In the genomic region with DNA sequence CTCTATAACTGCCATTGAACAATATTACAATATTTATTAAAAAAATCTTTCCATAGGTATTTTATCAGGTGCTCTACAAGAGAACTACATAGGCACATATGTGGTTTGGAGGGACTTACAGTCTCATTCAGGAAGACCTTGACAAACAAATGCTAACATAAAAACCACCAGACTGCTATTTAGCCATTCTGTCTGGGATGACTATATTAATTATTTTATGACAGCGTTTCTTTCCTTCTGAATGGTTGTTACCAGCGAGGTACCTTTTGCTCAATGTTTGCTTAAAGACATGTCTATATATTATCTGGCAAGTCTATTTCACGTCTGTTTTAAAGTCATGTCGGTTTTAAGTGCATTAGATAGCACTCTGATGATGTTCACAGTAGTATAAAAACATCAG, we compare ENCODE assay signal across 21 cellular contexts.
"Had no signal": no experiment of that assay in that cellular context is flagged by ENCODE, and none has a peak within 500 bp of the region (broad histone marks: within the 10 kb centered on the region; RNA-seq: fewer than 3 reads in every experiment).

No MANE protein-coding gene starts in this region.

- H3K4me3 ChIP-seq: body of pancreas, dorsolateral prefrontal cortex, ovary, right lobe of liver, thoracic aorta, upper lobe of left lung had no signal

- H3K27ac Mint-ChIP-seq: activated CD4-positive, alpha-beta T cell treated with anti-CD3 and anti-CD28 coated beads for 36 hours; activated CD8-positive, alpha-beta memory T cell treated with anti-CD3 and anti-CD28 coated beads, Interleukin-2, amount 10 ng/mL, durations not matched to agents 7 days and 5 days; endodermal cell; stimulated activated naive B cell treated with anti-CD40 and anti-IgM and Interleukin-4, amounts not matched to agents 10 μg/mL and 1 μg/mL and 100 μg/mL, for 72 hours had no signal

- H3K9me3 Mint-ChIP-seq: endodermal cell; naive thymus-derived CD4-positive, alpha-beta T cell; stimulated activated naive B cell treated with anti-CD40 and anti-IgM and Interleukin-4, amounts not matched to agents 10 μg/mL and 1 μg/mL and 100 μg/mL, for 72 hours had no signal

- DNase-seq: activated CD4-positive, alpha-beta T cell treated with anti-CD3 and anti-CD28 coated beads for 36 hours; activated CD4-positive, alpha-beta T cell treated with anti-CD3 and anti-CD28 coated beads, Interleukin-2, amount 50 U/mL, for 48 hours; activated CD8-positive, alpha-beta memory T cell treated with anti-CD3 and anti-CD28 coated beads, Interleukin-2, amount 10 ng/mL, durations not matched to agents 7 days and 5 days; activated gamma-delta T cell; amygdala; body of pancreas; dorsolateral prefrontal cortex; endodermal cell; foreskin fibroblast; mesenchymal stem cell; naive thymus-derived CD4-positive, alpha-beta T cell; ovary; right lobe of liver; stimulated activated CD4-positive, alpha-beta T cell treated with anti-CD3 and anti-CD28 coated beads, Interleukin-4, amount 100 ng/mL, for 4 hours; stimulated activated naive B cell treated with anti-CD40 and anti-IgM and Interleukin-4, amounts not matched to agents 10 μg/mL and 1 μg/mL and 100 μg/mL, for 72 hours; SW 1271; WERI-Rb-1 had no signal

- H3K4me3 Mint-ChIP-seq: activated CD4-positive, alpha-beta T cell treated with anti-CD3 and anti-CD28 coated beads for 36 hours; activated CD8-positive, alpha-beta memory T cell treated with anti-CD3 and anti-CD28 coated beads, Interleukin-2, amount 10 ng/mL, durations not matched to agents 7 days and 5 days; activated naive CD8-positive, alpha-beta T cell; endodermal cell; stimulated activated naive B cell treated with anti-CD40 and anti-IgM and Interleukin-4, amounts not matched to agents 10 μg/mL and 1 μg/mL and 100 μg/mL, for 72 hours had no signal

- H3K36me3 ChIP-seq: ovary, right lobe of liver, thoracic aorta, upper lobe of left lung, WERI-Rb-1 had no signal

- H3K9me3 ChIP-seq: body of pancreas, ovary, right lobe of liver, thoracic aorta, upper lobe of left lung had no signal

- H3K27ac ChIP-seq: body of pancreas, dorsolateral prefrontal cortex, epithelial cell of prostate, ovary, right lobe of liver, thoracic aorta, upper lobe of left lung, WERI-Rb-1 had no signal

- H3K4me1 ChIP-seq: body of pancreas had no signal

- H3K27me3 Mint-ChIP-seq: activated naive CD8-positive, alpha-beta T cell; stimulated activated naive B cell treated with anti-CD40 and anti-IgM and Interleukin-4, amounts not matched to agents 10 μg/mL and 1 μg/mL and 100 μg/mL, for 72 hours had no signal

- H3K27me3 ChIP-seq: body of pancreas, ovary, right lobe of liver, upper lobe of left lung had no signal

- ATAC-seq: activated CD4-positive, alpha-beta T cell treated with anti-CD3 and anti-CD28 coated beads for 36 hours; activated CD8-positive, alpha-beta memory T cell treated with anti-CD3 and anti-CD28 coated beads, Interleukin-2, amount 10 ng/mL, durations not matched to agents 7 days and 5 days; body of pancreas; naive thymus-derived CD4-positive, alpha-beta T cell; right lobe of liver; stimulated activated naive B cell treated with anti-CD40 and anti-IgM and Interleukin-4, amounts not matched to agents 10 μg/mL and 1 μg/mL and 100 μg/mL, for 72 hours had no signal
